ENCODE assay signal across 8 cellular contexts in genomic region chr2:74458132-74458956, GRCh38. TPM values are rescaled to one million over a fixed set of nuclear protein-coding genes. Genes with fewer than 3 reads are reported as not detected.
A peak's percentile ranks its signal among the peaks of the same experiment; 100 is the strongest.
DNase-seq lines count a peak whose midpoint lies in the region; ATAC-seq and TF ChIP-seq lines count a peak whose summit lies in the region.

Gene WBP1, plus strand, starts transcription at chr2:74458438. Its CDS starts 165 bp downstream, at chr2:74458603.

- ATAC-seq in HG02759 (IDR thresholded peaks at IDR 0.05; ENCODE audit: unreplicated experiment): peak; percentile 79

- H3K4me3 ChIP-seq in thymus (ENCODE audit: low read length): peak within 1 kb of the TSS; percentile 82

- no peaks in the 10 kb centered on the region for H3K27me3 ChIP-seq in thymus (ENCODE audit: control insufficient read depth, insufficient read depth)

- intact Hi-C loops in head of caudate nucleus (cut with DNase I): no loop called here

- DNase-seq in GM10266 (ENCODE audit: extremely low spot score) (peak; percentile 98), NCI-H1417 (lab: John Stamatoyannopoulos, UW) (peak; percentile 96 to 100 (median 100)), SW 1271 (lab: John Stamatoyannopoulos, UW) (peak; percentile 99 to 100), head of caudate nucleus (peak; percentile 98 to 100 (median 100)), osteocyte (ENCODE audit: extremely low spot score, unreplicated experiment) (peak; percentile 100)
- DNase-seq in activated naive CD8-positive, alpha-beta T cell treated with anti-CD3 and anti-CD28 coated beads, Interleukin-2, amount 50 U/mL, for 16 hours (ENCODE audit: low read depth, low spot score): peak; percentile 97

- H3K4me3 Mint-ChIP-seq in osteocyte (ENCODE audit: unreplicated experiment): peak within 1 kb of the TSS; percentile 99

- TF ChIP-seq CTCF in GM10266 (IDR thresholded peaks at IDR 0.05; ENCODE audit: control insufficient read depth, insufficient read depth, low read depth, missing control alignments) (no peak), osteocyte (IDR thresholded peaks at IDR 0.05) (no peak)

- under 1% methylated on average over 37 of the region's 38 CpGs for WGBS in thymus

- H3K27me3 Mint-ChIP-seq in osteocyte (ENCODE audit: unreplicated experiment): peaks cover under 1% of the 10 kb centered on the region

- peaks cover 42% of the 10 kb centered on the region for H3K4me1 Mint-ChIP-seq in osteocyte (ENCODE audit: unreplicated experiment)

- peak within 1 kb of the TSS; percentile 100 for H3K27ac ChIP-seq in thymus (ENCODE audit: low read depth)

- H3K36me3 Mint-ChIP-seq in osteocyte (ENCODE audit: unreplicated experiment): peaks cover 8% of the 10 kb centered on the region

- H3K9me3 ChIP-seq in thymus (ENCODE audit: control insufficient read depth): no peaks in the 10 kb centered on the region

- H3K36me3 ChIP-seq in thymus (ENCODE audit: control insufficient read depth, insufficient read depth): peaks cover 25% of the 10 kb centered on the region

- H3K4me1 ChIP-seq in thymus (ENCODE audit: control insufficient read depth, insufficient read depth, low read length): peaks cover 25% of the 10 kb centered on the region

- H3K27ac Mint-ChIP-seq in osteocyte (ENCODE audit: unreplicated experiment): peak within 1 kb of the TSS; percentile 98

- H3K9me3 Mint-ChIP-seq in osteocyte (ENCODE audit: unreplicated experiment): no peaks in the 10 kb centered on the region

RNA-seq across cellular contexts. Expression of gene WBP1, which starts in this region (rescaled TPM):
- total RNA-seq in osteocyte: 86.3 and 96.1 TPM in 2 replicates
- 114 TPM for polyA plus RNA-seq in thymus

Comparison
In these comparisons a context has a peak if more than half of its experiments do, and no peak if none do; other contexts are left out.
1. Peak in every context shown above with its lines: DNase-seq, ATAC-seq, H3K4me3 ChIP-seq and H3K27ac ChIP-seq.